ENCODE assay signal across 8 cellular contexts in genomic region chr11:19117760-19118097, GRCh38. TPM values are rescaled to one million over a fixed set of nuclear protein-coding genes. Genes with fewer than 3 reads are reported as not detected.
DNase-seq lines count a peak whose midpoint lies in the region; ATAC-seq and TF ChIP-seq lines count a peak whose summit lies in the region.

No MANE protein-coding gene starts in this region.

- ATAC-seq in GM19455 (IDR thresholded peaks at IDR 0.05; ENCODE audit: unreplicated experiment): no peak

- peaks cover 12% of the 10 kb centered on the region for H3K4me1 Mint-ChIP-seq in progenitor cell of endocrine pancreas (ENCODE audit: low read depth)

- no peaks in the 10 kb centered on the region for H3K9me3 Mint-ChIP-seq in progenitor cell of endocrine pancreas (ENCODE audit: low read depth)

- H3K36me3 Mint-ChIP-seq in progenitor cell of endocrine pancreas (ENCODE audit: insufficient read depth): peaks cover 5% of the 10 kb centered on the region

- peak overlapping the region; percentile 97 for H3K4me3 ChIP-seq in GM12865 (ENCODE audit: low read depth, low read length)

- peak overlapping the region; percentile 59 for H3K27ac Mint-ChIP-seq in progenitor cell of endocrine pancreas

- H3K27me3 Mint-ChIP-seq in progenitor cell of endocrine pancreas: peaks cover 5% of the 10 kb centered on the region

- peak overlapping the region; percentile 92 for H3K4me3 Mint-ChIP-seq in progenitor cell of endocrine pancreas (ENCODE audit: low read depth)

- no peak for DNase-seq in GM12865 (ENCODE audit: low read depth)
- DNase-seq in SK-N-DZ (ENCODE audit: low spot score): peak; percentile 49
- peak; percentile 23 for DNase-seq in fibroblast of peridontal ligament (ENCODE audit: extremely low read depth)
- DNase-seq in progenitor cell of endocrine pancreas (ENCODE audit: low spot score, unreplicated experiment): no peak
- DNase-seq in NCI-H526 treated with DMSO at 0.1 percent for 48 hours (lab: John Stamatoyannopoulos, UW): no peak
- no peak for DNase-seq in kidney tubule cell (ENCODE audit: low spot score)
- DNase-seq in activated CD4-positive, alpha-beta T cell treated with anti-CD3 and anti-CD28 coated beads, Interleukin-2, amount 50 U/mL, for 1 hour: no peak

- TF ChIP-seq CTCF in GM12865 (IDR thresholded peaks at IDR 0.05; ENCODE audit: insufficient read depth, low read depth, low read length, missing control alignments) (no peak), progenitor cell of endocrine pancreas (IDR thresholded peaks at IDR 0.05; ENCODE audit: unreplicated experiment) (no peak)

RNA-seq across cellular contexts. Expression of gene ZDHHC13, which starts 0.8 kb away (rescaled TPM):
- 35.9 and 36.7 TPM in 2 replicates for polyA plus RNA-seq in SK-N-DZ (2014; cell fraction: cytosol; rRNA removed)
- 41.7 and 41.9 TPM in 2 replicates for polyA plus RNA-seq in SK-N-DZ (2014; cell fraction: nucleus; rRNA removed)
- total RNA-seq in progenitor cell of endocrine pancreas: 23.4 and 26.6 TPM in 2 replicates

RNA-seq across cellular contexts. Expression of gene MRGPRX2, which starts 57.2 kb away (rescaled TPM):
- not detected in 2 replicates for polyA plus RNA-seq in SK-N-DZ (2014; cell fraction: cytosol; rRNA removed)
- not detected in 2 replicates for polyA plus RNA-seq in SK-N-DZ (2014; cell fraction: nucleus; rRNA removed)
- not detected in 2 replicates for total RNA-seq in progenitor cell of endocrine pancreas

Comparison
In these comparisons a context has a peak if more than half of its experiments do, and no peak if none do; other contexts are left out.
1. DNase-seq: peak in SK-N-DZ (single experiment) and fibroblast of peridontal ligament (single experiment); none in GM12865 (single experiment), progenitor cell of endocrine pancreas (single experiment), NCI-H526 treated with DMSO at 0.1 percent for 48 hours (single experiment), kidney tubule cell (single experiment) and activated CD4-positive, alpha-beta T cell treated with anti-CD3 and anti-CD28 coated beads, Interleukin-2, amount 50 U/mL, for 1 hour (single experiment).